Comparison of ENCODE assay signal across 14 cellular contexts in genomic region chr1:110370827-110371226, GRCh38. TPM values are rescaled to one million over a fixed set of nuclear protein-coding genes. Genes with fewer than 3 reads are reported as not detected.
DNase-seq lines count a peak whose midpoint lies in the region; ATAC-seq and TF ChIP-seq lines count a peak whose summit lies in the region.
"Had no signal": no experiment of that assay in that cellular context is flagged by ENCODE, and none has a peak within 500 bp of the region (broad histone marks: within the 10 kb centered on the region; RNA-seq: fewer than 3 reads in every experiment).

No MANE protein-coding gene starts in this region.

- no peak overlapping the region for H3K9ac ChIP-seq in fibroblast of lung (ENCODE audit: insufficient read depth, low read length)

- peaks cover 0 to 94% (median 60%) of the 10 kb centered on the region in 9 donors for H3K36me3 ChIP-seq in heart left ventricle
- peaks cover 58% of the 10 kb centered on the region for H3K36me3 ChIP-seq in left ventricle myocardium inferior
- peaks cover 65% of the 10 kb centered on the region for H3K36me3 ChIP-seq in RWPE2 (ENCODE audit: low read depth)
- H3K36me3 ChIP-seq in fibroblast of lung (ENCODE audit: control insufficient read depth, insufficient read depth, low read length), result peaks cover 4% of the 10 kb centered on the region

- in situ Hi-C loops in GM13977 (cut with MboI; ENCODE audit: low pct_unique_long_range_greater_than_20kb, low sequenced_read_pairs, unreplicated experiment), result no loop called here

- H3K9me3 ChIP-seq in heart left ventricle, result no peaks in the 10 kb centered on the region
- H3K9me3 ChIP-seq in left ventricle myocardium inferior (replicated peaks), result no peaks in the 10 kb centered on the region
- H3K9me3 ChIP-seq in RWPE2 (ENCODE audit: severe bottlenecking), result no peaks in the 10 kb centered on the region
- no peaks in the 10 kb centered on the region for H3K9me3 ChIP-seq in fibroblast of lung (ENCODE audit: control insufficient read depth, insufficient read depth, low read depth, low read length)
- H3K9me3 ChIP-seq: esophagus squamous epithelium had no signal

- DNase-seq in heart left ventricle, result no peak
- DNase-seq in left ventricle myocardium inferior, result no peak
- DNase-seq in RWPE2 (ENCODE audit: low spot score), result no peak
- DNase-seq in fibroblast of lung (ENCODE audit: low read depth in 2 of 2), result peak; percentile 54 to 74
- no peak for DNase-seq in GM13977 (ENCODE audit: low spot score)
- no peak for DNase-seq in DMS 273 (lab: John Stamatoyannopoulos, UW; ENCODE audit: unreplicated experiment)
- DNase-seq in COR-L47 (lab: John Stamatoyannopoulos, UW), result no peak
- DNase-seq: anterior cingulate cortex; CD4-positive, alpha-beta memory T cell; esophagus squamous epithelium; NCI-H1694 treated with DMSO at 0.1 percent for 48 hours; right cardiac atrium had no signal

- H3K4me1 ChIP-seq in heart left ventricle, result peaks cover 0 to 4% (median 0%) of the 10 kb centered on the region in 12 donors
- peaks cover 3% of the 10 kb centered on the region for H3K4me1 ChIP-seq in left ventricle myocardium inferior
- H3K4me1 ChIP-seq in RWPE2 (ENCODE audit: insufficient read depth, poor library complexity, severe bottlenecking), result peaks cover 6% of the 10 kb centered on the region
- H3K4me1 ChIP-seq in fibroblast of lung (ENCODE audit: control insufficient read depth, extremely low read depth, insufficient read depth, low read length), result no peaks in the 10 kb centered on the region
- H3K4me1 ChIP-seq: esophagus squamous epithelium had no signal

- H3K4me3 ChIP-seq in heart left ventricle, result no peak overlapping the region
- H3K4me3 ChIP-seq in left ventricle myocardium inferior, result no peak overlapping the region
- no peak overlapping the region for H3K4me3 ChIP-seq in RWPE2 (ENCODE audit: severe bottlenecking)
- H3K4me3 ChIP-seq in fibroblast of lung (replicated peaks in 1 of 4; ENCODE audit: control extremely low read depth in 1 of 4, insufficient read depth in 1 of 4, low read depth in 3 of 4, low read length in 4 of 4), result no peak overlapping the region
- H3K4me3 ChIP-seq: esophagus squamous epithelium, lung had no signal

- H3K4me3 Mint-ChIP-seq in stimulated activated memory B cell treated with anti-CD40 and anti-IgM and Interleukin-4, amounts not matched to agents 10 μg/mL and 1 μg/mL and 100 μg/mL, for 72 hours, result no peak overlapping the region
- H3K4me3 Mint-ChIP-seq: CD4-positive, alpha-beta memory T cell had no signal

- H3K27me3 ChIP-seq in heart left ventricle, result no peaks in the 10 kb centered on the region
- H3K27me3 ChIP-seq in left ventricle myocardium inferior (ENCODE audit: low read depth), result no peaks in the 10 kb centered on the region
- no peaks in the 10 kb centered on the region for H3K27me3 ChIP-seq in RWPE2 (ENCODE audit: insufficient read depth, poor library complexity, severe bottlenecking)
- H3K27me3 ChIP-seq in fibroblast of lung (ENCODE audit: control insufficient read depth, insufficient read depth, low read length), result no peaks in the 10 kb centered on the region
- H3K27me3 ChIP-seq: esophagus squamous epithelium had no signal

- no peak overlapping the region for H2AFZ ChIP-seq in fibroblast of lung (ENCODE audit: low read length)

- peaks cover 4% of the 10 kb centered on the region for H3K4me1 Mint-ChIP-seq in stimulated activated memory B cell treated with anti-CD40 and anti-IgM and Interleukin-4, amounts not matched to agents 10 μg/mL and 1 μg/mL and 100 μg/mL, for 72 hours

- no peak for TF ChIP-seq POLR2A in heart left ventricle (IDR thresholded peaks at IDR 0.05)

- no peaks in the 10 kb centered on the region for H4K20me1 ChIP-seq in fibroblast of lung (ENCODE audit: control insufficient read depth, extremely low read depth, insufficient read depth, low read length)

- H3K79me2 ChIP-seq in fibroblast of lung (ENCODE audit: control insufficient read depth, insufficient read depth, low read length), result peaks cover 4% of the 10 kb centered on the region

- no peaks in the 10 kb centered on the region for H3K9me3 Mint-ChIP-seq in stimulated activated memory B cell treated with anti-CD40 and anti-IgM and Interleukin-4, amounts not matched to agents 10 μg/mL and 1 μg/mL and 100 μg/mL, for 72 hours

- intact Hi-C loops in heart left ventricle (cut with DNase I), result no loop called here
- intact Hi-C loops in left ventricle myocardium inferior (cut with micrococcal nuclease), result no loop called here

- 25 to 36% (median 28%) methylated on average over 1 of the region's 1 CpG for WGBS in heart left ventricle, 4 donors

- no peaks in the 10 kb centered on the region for H3K27me3 Mint-ChIP-seq in stimulated activated memory B cell treated with anti-CD40 and anti-IgM and Interleukin-4, amounts not matched to agents 10 μg/mL and 1 μg/mL and 100 μg/mL, for 72 hours
- H3K27me3 Mint-ChIP-seq: CD4-positive, alpha-beta memory T cell had no signal

- H3K27ac Mint-ChIP-seq in stimulated activated memory B cell treated with anti-CD40 and anti-IgM and Interleukin-4, amounts not matched to agents 10 μg/mL and 1 μg/mL and 100 μg/mL, for 72 hours, result peak overlapping the region; percentile 11

- H3K27ac ChIP-seq in heart left ventricle (no peak overlapping the region), left ventricle myocardium inferior (replicated peaks) (no peak overlapping the region), RWPE2 (ENCODE audit: poor library complexity, severe bottlenecking) (no peak overlapping the region), fibroblast of lung (ENCODE audit: insufficient read depth, low read length) (no peak overlapping the region)
- H3K27ac ChIP-seq: esophagus squamous epithelium had no signal

- TF ChIP-seq CTCF in heart left ventricle (IDR thresholded peaks at IDR 0.05) (no peak), left ventricle myocardium inferior (IDR thresholded peaks at IDR 0.05; ENCODE audit: borderline replicate concordance) (no peak), RWPE2 (IDR thresholded peaks at IDR 0.05; ENCODE audit: poor library complexity, severe bottlenecking) (no peak), fibroblast of lung (conservative IDR thresholded peaks at IDR 0.05 in 1 of 2, IDR thresholded peaks at IDR 0.05 in 1 of 2; ENCODE audit: low read depth in 1 of 2, low read length in 2 of 2) (no peak), GM13977 (IDR thresholded peaks at IDR 0.05; ENCODE audit: extremely low read depth, insufficient read depth, missing control alignments) (no peak)

- peaks cover 19% of the 10 kb centered on the region for H3K36me3 Mint-ChIP-seq in stimulated activated memory B cell treated with anti-CD40 and anti-IgM and Interleukin-4, amounts not matched to agents 10 μg/mL and 1 μg/mL and 100 μg/mL, for 72 hours

- peak in 3 of 4 donors; percentile 58 to 75 (median 68) for ATAC-seq in heart left ventricle
- peak; percentile 97 for ATAC-seq in RWPE2 (ENCODE audit: low read depth)
- ATAC-seq in stimulated activated memory B cell treated with anti-CD40 and anti-IgM and Interleukin-4, amounts not matched to agents 10 μg/mL and 1 μg/mL and 100 μg/mL, for 72 hours, result no peak

- no peak overlapping the region for H3K4me2 ChIP-seq in fibroblast of lung (ENCODE audit: extremely low read depth, insufficient read depth, low read length)

RNA-seq across cellular contexts. Expression of gene SLC16A4, which starts 20.0 kb away (rescaled TPM):
- total RNA-seq in heart left ventricle (1 to 10 TPM; 1.6 to 4.8 (median 2.3) TPM), left ventricle myocardium inferior (3.3 TPM), fibroblast of lung (42.6 and 64.4 TPM in 2 replicates)
- polyA plus RNA-seq in heart left ventricle (1 to 10 TPM in 1 of 2 donors, under 1 TPM in 1; 1.00 to 1.9 TPM), fibroblast of lung (32.8 and 91.9 TPM in 2 replicates)
- 15.5 and 40.3 TPM in 2 replicates for polyA plus RNA-seq in fibroblast of lung (2012)
- 16.4 and 30.2 TPM in 2 replicates for polyA minus RNA-seq in fibroblast of lung (ENCODE audit: low replicate concordance)

RNA-seq across cellular contexts. Expression of gene RBM15, which starts 31.6 kb away (rescaled TPM):
- total RNA-seq in heart left ventricle (10 to 100 TPM; 14.1 to 24.4 (median 19.2) TPM), left ventricle myocardium inferior (12.6 TPM), fibroblast of lung (25.9 and 26.5 TPM in 2 replicates)
- polyA plus RNA-seq in heart left ventricle (1 to 10 TPM; 4.6 to 5.1 TPM), fibroblast of lung (8.4 and 10.7 TPM in 2 replicates)
- polyA plus RNA-seq in fibroblast of lung (2012), result 4.1 and 4.2 TPM in 2 replicates
- 40.5 and 54.2 TPM in 2 replicates for polyA minus RNA-seq in fibroblast of lung (ENCODE audit: low replicate concordance)

RNA-seq across cellular contexts. Expression of gene LAMTOR5, which starts 36.7 kb away (rescaled TPM):
- total RNA-seq in heart left ventricle (100 to 1,000 TPM; 130 to 267 (median 221) TPM), left ventricle myocardium inferior (266 TPM), fibroblast of lung (50.3 and 70.4 TPM in 2 replicates)
- polyA plus RNA-seq in heart left ventricle (100 to 1,000 TPM; 510 to 549 TPM), fibroblast of lung (310 and 317 TPM in 2 replicates)
- 315 and 353 TPM in 2 replicates for polyA plus RNA-seq in fibroblast of lung (2012)
- 93.3 and 107 TPM in 2 replicates for polyA minus RNA-seq in fibroblast of lung (ENCODE audit: low replicate concordance)

Comparison
In these comparisons a context has a peak if more than half of its experiments do, and no peak if none do; other contexts are left out.
1. DNase-seq: peak in fibroblast of lung (2 of 2); none in heart left ventricle (0 of 5), left ventricle myocardium inferior (single experiment), RWPE2 (single experiment), GM13977 (single experiment), DMS 273 (single experiment) and COR-L47 (single experiment).